ENCODE assay signal across 8 cellular contexts in the genomic region with DNA sequence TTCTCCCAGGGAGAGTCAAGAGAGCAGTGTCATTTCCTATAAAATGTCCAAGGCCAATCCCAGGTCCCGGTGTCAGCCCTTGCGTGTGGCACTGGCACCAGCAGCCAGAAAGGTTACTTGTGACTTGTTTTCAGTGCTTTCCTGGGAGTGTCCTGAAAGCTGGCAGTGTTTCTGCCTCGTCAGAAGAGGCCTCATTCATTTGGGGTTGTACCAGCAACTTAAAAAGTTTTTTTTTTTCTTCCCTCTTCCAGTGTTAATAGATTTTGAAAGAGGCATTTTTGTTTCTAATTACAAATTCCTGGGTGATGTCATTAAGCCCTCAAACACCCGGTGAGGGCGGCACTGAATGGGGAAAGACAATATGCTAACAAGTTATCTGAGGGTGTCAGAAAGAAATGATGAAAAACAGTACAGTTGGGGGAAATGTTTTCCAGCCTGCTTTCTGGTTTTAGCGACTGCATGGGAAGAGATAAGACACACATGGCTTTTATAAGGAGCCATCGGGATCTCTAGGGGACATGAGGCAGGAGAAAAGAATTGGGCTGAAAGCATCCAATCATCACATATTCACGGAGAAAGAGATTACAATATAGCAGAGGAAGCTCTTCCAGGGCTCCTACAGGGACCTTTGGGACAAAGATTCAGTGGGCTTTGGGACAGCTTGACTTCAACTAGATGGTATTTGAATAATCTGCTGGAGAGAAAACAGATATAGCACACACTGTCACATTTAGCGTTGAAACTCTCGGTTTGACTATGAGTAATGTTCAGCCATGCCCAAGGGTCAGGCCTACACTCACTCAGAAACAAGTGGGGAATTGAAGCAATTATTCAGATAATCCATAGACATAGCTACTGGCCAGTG.
A peak's percentile ranks its signal among the peaks of the same experiment; 100 is the strongest.
DNase-seq lines count a peak whose midpoint lies in the region; ATAC-seq lines count a peak whose summit lies in the region.

No MANE protein-coding gene starts in this region.

- H3K36me3 ChIP-seq in adipocyte (ENCODE audit: control insufficient read depth, insufficient read depth, low read length, severe bottlenecking) (no peaks in the 10 kb centered on the region), stomach smooth muscle (ENCODE audit: control insufficient read depth in 2 of 2, insufficient read depth in 2 of 2, low read length in 2 of 2) (no peaks in the 10 kb centered on the region)

- H3K9ac ChIP-seq in adipocyte (ENCODE audit: low read length) (peak overlapping the region; percentile 90), stomach smooth muscle (ENCODE audit: low read length in 2 of 2) (peak overlapping the region; percentile 29 to 39)

- no peaks in the 10 kb centered on the region for H3K27me3 ChIP-seq in adipocyte (replicated peaks; ENCODE audit: control insufficient read depth, insufficient read depth, low read length)
- no peaks in the 10 kb centered on the region for H3K27me3 ChIP-seq in stomach smooth muscle (ENCODE audit: control insufficient read depth in 1 of 2, insufficient read depth in 2 of 2, low read length in 2 of 2)

- peak overlapping the region; percentile 36 for H3K4me3 ChIP-seq in adipocyte (ENCODE audit: low read length)
- H3K4me3 ChIP-seq in stomach smooth muscle (ENCODE audit: low read length in 2 of 2), result peak overlapping the region in 1 of 2 donors; percentile 22

- peak; percentile 79 for DNase-seq in AG20443 (ENCODE audit: low spot score)
- peak; percentile 75 for DNase-seq in adipocyte (ENCODE audit: low read depth)
- DNase-seq in islet precursor cell, result peak; percentile 69
- no peak for DNase-seq in NCI-H146 treated with DMSO at 0.1 percent for 48 hours (lab: John Stamatoyannopoulos, UW; ENCODE audit: unreplicated experiment)

- no peaks in the 10 kb centered on the region for H3K9me3 ChIP-seq in adipocyte (ENCODE audit: control insufficient read depth, low read length)
- no peaks in the 10 kb centered on the region for H3K9me3 ChIP-seq in stomach smooth muscle (ENCODE audit: control insufficient read depth in 2 of 2, low read length in 2 of 2)

- ATAC-seq in GM19395 (IDR thresholded peaks at IDR 0.05; ENCODE audit: unreplicated experiment) (peak; percentile 79), HG03442 (IDR thresholded peaks at IDR 0.05; ENCODE audit: unreplicated experiment) (peak; percentile 74), HG03139 (IDR thresholded peaks at IDR 0.05; ENCODE audit: unreplicated experiment) (no peak)

- H3K27ac ChIP-seq in stomach smooth muscle (ENCODE audit: low read length), result peak overlapping the region; percentile 80

- H3K4me1 ChIP-seq in adipocyte (ENCODE audit: control insufficient read depth, insufficient read depth, low read length) (peaks cover 41% of the 10 kb centered on the region), stomach smooth muscle (ENCODE audit: control insufficient read depth, insufficient read depth, low read length) (peaks cover 25% of the 10 kb centered on the region)
